In genomic region chr11:126059238-126059761, GRCh38 we compare ENCODE assay signal across 18 cellular contexts. TPM values are rescaled to one million over a fixed set of nuclear protein-coding genes. Genes with fewer than 3 reads are reported as not detected.
A peak's percentile ranks its signal among the peaks of the same experiment; 100 is the strongest.
DNase-seq lines count a peak whose midpoint lies in the region; ATAC-seq and TF ChIP-seq lines count a peak whose summit lies in the region.
"Had no signal": no experiment of that assay in that cellular context is flagged by ENCODE, and none has a peak within 500 bp of the region (broad histone marks: within the 10 kb centered on the region; RNA-seq: fewer than 3 reads in every experiment).

No MANE protein-coding gene starts in this region.

- WGBS in gastroesophageal sphincter (ENCODE audit: low coverage in 1 of 2), 2 donors: 22 to 34% methylated on average over 3 to 5 of the region's 10 CpGs

- H3K27ac ChIP-seq in gastroesophageal sphincter: peak overlapping the region in 3 of 4 donors; percentile 38 to 88 (median 53)
- H3K27ac ChIP-seq: cardiac muscle cell, vagina had no signal

- no peaks in the 10 kb centered on the region for H3K9me3 ChIP-seq in gastroesophageal sphincter
- no peaks in the 10 kb centered on the region for H3K9me3 ChIP-seq in neuron (ENCODE audit: low read length)
- H3K9me3 ChIP-seq: vagina had no signal

- peak overlapping the region in 1 of 2 donors; percentile 7 for H3K4me3 ChIP-seq in gastroesophageal sphincter
- H3K4me3 ChIP-seq in neuron (ENCODE audit: low read length): peak overlapping the region; percentile 56
- H3K4me3 ChIP-seq: cardiac muscle cell, lung, vagina had no signal

- no peaks in the 10 kb centered on the region for H3K27me3 ChIP-seq in gastroesophageal sphincter
- H3K27me3 ChIP-seq in neuron (ENCODE audit: insufficient read depth, low read length): no peaks in the 10 kb centered on the region
- H3K27me3 ChIP-seq: cardiac muscle cell, vagina had no signal

- H3K36me3 ChIP-seq in gastroesophageal sphincter (no peaks in the 10 kb centered on the region), neuron (ENCODE audit: insufficient read depth, low read length) (no peaks in the 10 kb centered on the region)
- H3K36me3 ChIP-seq: cardiac muscle cell, vagina had no signal

- H2AFZ ChIP-seq in neuron (ENCODE audit: low read depth, low read length): no peak overlapping the region

- intact Hi-C loops in posterior vena cava (cut with DNase I): no loop called here

- peaks cover 0 to 65% (median 0%) of the 10 kb centered on the region in 3 donors for H3K4me1 ChIP-seq in gastroesophageal sphincter
- peaks cover 45% of the 10 kb centered on the region for H3K4me1 ChIP-seq in neuron (ENCODE audit: insufficient read depth, low read length)

- no peak for TF ChIP-seq CTCF in gastroesophageal sphincter (IDR thresholded peaks at IDR 0.05)
- TF ChIP-seq CTCF in omental fat pad (IDR thresholded peaks at IDR 0.05): no peak

- no peak for TF ChIP-seq EP300 in gastroesophageal sphincter (IDR thresholded peaks at IDR 0.05)

- no peak for ATAC-seq in gastroesophageal sphincter
- no peak for ATAC-seq in omental fat pad (ENCODE audit: low FRiP score)
- ATAC-seq in HG02884 (IDR thresholded peaks at IDR 0.05; ENCODE audit: unreplicated experiment): no peak

- TF ChIP-seq POLR2A in gastroesophageal sphincter (IDR thresholded peaks at IDR 0.05): no peak

- DNase-seq in D341Med (ENCODE audit: low spot score) (peak; percentile 64), NCI-H524 treated with DMSO at 0.1 percent for 48 hours (lab: John Stamatoyannopoulos, UW) (peak; percentile 54), posterior vena cava (ENCODE audit: low spot score) (no peak), T-helper 2 cell (no peak), omental fat pad (ENCODE audit: low spot score) (no peak)
- DNase-seq: ACHN; activated CD4-positive, alpha-beta T cell treated with anti-CD3 and anti-CD28 coated beads, Interleukin-2, amount 10 ng/mL, durations not matched to agents 7 days and 5 days; activated naive CD4-positive, alpha-beta T cell treated with anti-CD3 and anti-CD28 coated beads, Interleukin-2, amount 50 U/mL, for 16 hours; effector CD8-positive, alpha-beta T cell; NCI-H1694; NCI-H510A; stimulated activated naive CD4-positive, alpha-beta T cell treated with Interleukin-2 at 50 U/mL for 16 hours had no signal

RNA-seq across cellular contexts. Expression of gene CDON, which starts 3.4 kb away (rescaled TPM):
- total RNA-seq in gastroesophageal sphincter (10 to 100 TPM; 14.2 to 40.9 (median 29.1) TPM), posterior vena cava (10 to 100 TPM; 11.2 to 31.3 TPM), omental fat pad (100 to 1,000 TPM in 1 of 4 donors, 10 to 100 TPM in 3; 13.1 to 159 (median 43.4) TPM)

Comparison
In these comparisons a context has a peak if more than half of its experiments do, and no peak if none do; other contexts are left out.
1. DNase-seq: peak in D341Med (single experiment) and NCI-H524 treated with DMSO at 0.1 percent for 48 hours (single experiment); none in posterior vena cava (single experiment), T-helper 2 cell (0 of 5) and omental fat pad (single experiment).